ENCODE assay signal across 19 cellular contexts in genomic region chr1:200053091-200053490, GRCh38.
"Had no signal": no experiment of that assay in that cellular context is flagged by ENCODE, and none has a peak within 500 bp of the region (broad histone marks: within the 10 kb centered on the region; RNA-seq: fewer than 3 reads in every experiment).

No MANE protein-coding gene starts in this region.

- H3K4me1 ChIP-seq: esophagus muscularis mucosa, foreskin keratinocyte, gastroesophageal sphincter, heart left ventricle, left ventricle myocardium inferior, lower lobe of right lung had no signal

- H3K9me3 ChIP-seq: esophagus muscularis mucosa, gastroesophageal sphincter, heart left ventricle, left ventricle myocardium inferior, lower lobe of right lung, mucosa of descending colon had no signal

- DNase-seq: dorsolateral prefrontal cortex; effector CD4-positive, alpha-beta T cell; effector memory CD4-positive, alpha-beta T cell; foreskin keratinocyte; heart left ventricle; hippocampal formation; kidney; kidney glomerular epithelial cell; left colon; left ventricle myocardium inferior; lower lobe of right lung; mesenchymal stem cell; naive B cell; naive thymus-derived CD8-positive, alpha-beta T cell had no signal

- H3K4me3 ChIP-seq: coronary artery, dorsolateral prefrontal cortex, esophagus muscularis mucosa, gastroesophageal sphincter, heart left ventricle, left ventricle myocardium inferior, lower lobe of right lung, mucosa of descending colon had no signal

- H3K36me3 ChIP-seq: esophagus muscularis mucosa, gastroesophageal sphincter, heart left ventricle, left ventricle myocardium inferior, lower lobe of right lung had no signal

- ATAC-seq: foreskin keratinocyte; gastroesophageal sphincter; heart left ventricle; left lobe of liver; lower lobe of right lung; naive thymus-derived CD8-positive, alpha-beta T cell had no signal
